13 cellular contexts compared by ENCODE assay signal in the genomic region with DNA sequence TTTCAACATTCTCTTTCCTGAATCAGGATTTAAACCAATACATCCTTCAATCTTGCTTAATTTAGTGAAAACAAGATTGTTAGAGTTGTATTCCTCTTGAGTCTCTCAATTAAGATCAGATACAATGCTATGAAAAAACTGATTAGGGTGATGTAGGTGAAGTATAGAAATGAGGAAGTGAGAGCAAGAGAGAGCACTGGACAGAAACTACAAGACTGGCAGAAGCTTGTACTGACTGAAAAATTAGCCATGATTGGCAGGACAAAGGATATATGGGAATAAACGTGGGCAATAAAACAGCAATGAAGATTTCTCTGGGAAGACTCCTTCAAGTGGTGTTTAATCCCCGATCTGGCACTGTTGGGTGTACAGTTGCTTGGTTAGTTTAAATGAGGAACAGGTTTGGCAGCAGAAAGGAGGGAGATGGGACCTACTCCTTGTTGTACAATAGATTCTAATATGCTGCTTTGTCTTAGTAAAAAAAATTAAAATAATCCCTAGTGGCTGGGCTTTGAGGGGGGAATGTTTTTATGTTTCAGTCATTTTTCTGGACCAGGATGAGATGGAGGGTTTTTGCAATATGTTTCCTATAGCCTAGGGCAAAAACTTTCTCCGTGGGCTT.
DNase-seq lines count a peak whose midpoint lies in the region; ATAC-seq and FAIRE-seq lines count a peak whose summit lies in the region.
"Had no signal": no experiment of that assay in that cellular context is flagged by ENCODE, and none has a peak within 500 bp of the region (broad histone marks: within the 10 kb centered on the region; RNA-seq: fewer than 3 reads in every experiment).

No MANE protein-coding gene starts in this region.

- no peak overlapping the region for H3K27ac Mint-ChIP-seq in memory B cell
- H3K27ac Mint-ChIP-seq: activated CD4-positive, alpha-beta T cell treated with anti-CD3 and anti-CD28 coated beads, Interleukin-2, amount 10 ng/mL, durations not matched to agents 24 days and 14 days had no signal

- no peaks in the 10 kb centered on the region for H3K27me3 ChIP-seq in small intestine (ENCODE audit: control insufficient read depth in 2 of 2, insufficient read depth in 2 of 2, low read length in 2 of 2)
- H3K27me3 ChIP-seq: left lung had no signal

- no peaks in the 10 kb centered on the region for H3K9me3 ChIP-seq in small intestine (ENCODE audit: control insufficient read depth, low read depth)
- H3K9me3 ChIP-seq: left lung had no signal

- H3K36me3 ChIP-seq in small intestine (ENCODE audit: control insufficient read depth in 2 of 2, insufficient read depth in 2 of 2, low read length in 2 of 2), result no peaks in the 10 kb centered on the region
- H3K36me3 ChIP-seq: left lung had no signal

- peaks cover 7% of the 10 kb centered on the region for H3K36me3 Mint-ChIP-seq in memory B cell

- 66 to 73% (median 68%) methylated on average over 3 of the region's 3 CpGs for WGBS in small intestine, 3 donors

- no peak overlapping the region for H3K4me3 Mint-ChIP-seq in memory B cell
- H3K4me3 Mint-ChIP-seq: activated CD4-positive, alpha-beta T cell treated with anti-CD3 and anti-CD28 coated beads, Interleukin-2, amount 10 ng/mL, durations not matched to agents 24 days and 14 days had no signal

- no peaks in the 10 kb centered on the region for H3K9me3 Mint-ChIP-seq in memory B cell
- H3K9me3 Mint-ChIP-seq: activated CD4-positive, alpha-beta T cell treated with anti-CD3 and anti-CD28 coated beads, Interleukin-2, amount 10 ng/mL, durations not matched to agents 24 days and 14 days had no signal

- ATAC-seq in GM19023 (IDR thresholded peaks at IDR 0.05; ENCODE audit: unreplicated experiment), result peak; percentile 95
- ATAC-seq in HG02588 (IDR thresholded peaks at IDR 0.05; ENCODE audit: unreplicated experiment), result peak; percentile 93
- peak; percentile 94 for ATAC-seq in HG03460 (IDR thresholded peaks at IDR 0.05; ENCODE audit: unreplicated experiment)
- peak; percentile 98 for ATAC-seq in memory B cell (ENCODE audit: low read depth)
- ATAC-seq: left lung had no signal

- no peaks in the 10 kb centered on the region for H3K27me3 Mint-ChIP-seq in memory B cell
- H3K27me3 Mint-ChIP-seq: activated CD4-positive, alpha-beta T cell treated with anti-CD3 and anti-CD28 coated beads, Interleukin-2, amount 10 ng/mL, durations not matched to agents 24 days and 14 days had no signal

- DNase-seq in memory B cell (ENCODE audit: low spot score in 2 of 2), result no peak
- DNase-seq in caudate nucleus (lab: John Stamatoyannopoulos, UW), result no peak
- no peak for DNase-seq in effector CD4-positive, alpha-beta T cell
- no peak for DNase-seq in SK-N-DZ (ENCODE audit: low spot score)
- DNase-seq in small intestine, result no peak
- DNase-seq: activated CD4-positive, alpha-beta T cell treated with anti-CD3 and anti-CD28 coated beads, Interleukin-2, amount 10 ng/mL, durations not matched to agents 24 days and 14 days; left lung; NCI-H748 treated with DMSO at 0.1 percent for 48 hours; stimulated activated naive CD4-positive, alpha-beta T cell had no signal

- H3K4me1 Mint-ChIP-seq in memory B cell, result peaks cover 4% of the 10 kb centered on the region
- H3K4me1 Mint-ChIP-seq: activated CD4-positive, alpha-beta T cell treated with anti-CD3 and anti-CD28 coated beads, Interleukin-2, amount 10 ng/mL, durations not matched to agents 24 days and 14 days had no signal

- H3K4me3 ChIP-seq in small intestine (ENCODE audit: low read depth in 1 of 2, low read length in 2 of 2), result no peak overlapping the region
- H3K4me3 ChIP-seq: left lung had no signal

- peaks cover 2 to 17% of the 10 kb centered on the region in 2 donors for H3K4me1 ChIP-seq in small intestine (ENCODE audit: control insufficient read depth in 2 of 2, insufficient read depth in 1 of 2, low read depth in 1 of 2, low read length in 1 of 2)

- FAIRE-seq in small intestine (lab: Jason Lieb, UNC), result no peak
- FAIRE-seq: G401.6 had no signal

- H3K27ac ChIP-seq in caudate nucleus (ENCODE audit: low read depth, low read length) (no peak overlapping the region), small intestine (ENCODE audit: low read depth in 1 of 2, low read length in 1 of 2) (no peak overlapping the region)
- H3K27ac ChIP-seq: left lung had no signal
